ENCODE assay signal across 8 cellular contexts in genomic region chr7:84582747-84583146, GRCh38.
"Had no signal": no experiment of that assay in that cellular context is flagged by ENCODE, and none has a peak within 500 bp of the region (broad histone marks: within the 10 kb centered on the region; RNA-seq: fewer than 3 reads in every experiment).

No MANE protein-coding gene starts in this region.

- FAIRE-seq: G401.6, GM12878, GM12891, GM12892, GM18507, GM19239 had no signal

- DNase-seq: GDM1, GF-D8 had no signal

- ATAC-seq: GM12878 had no signal

- H3K4me3 ChIP-seq: GM12878 had no signal
